In the genomic region with DNA sequence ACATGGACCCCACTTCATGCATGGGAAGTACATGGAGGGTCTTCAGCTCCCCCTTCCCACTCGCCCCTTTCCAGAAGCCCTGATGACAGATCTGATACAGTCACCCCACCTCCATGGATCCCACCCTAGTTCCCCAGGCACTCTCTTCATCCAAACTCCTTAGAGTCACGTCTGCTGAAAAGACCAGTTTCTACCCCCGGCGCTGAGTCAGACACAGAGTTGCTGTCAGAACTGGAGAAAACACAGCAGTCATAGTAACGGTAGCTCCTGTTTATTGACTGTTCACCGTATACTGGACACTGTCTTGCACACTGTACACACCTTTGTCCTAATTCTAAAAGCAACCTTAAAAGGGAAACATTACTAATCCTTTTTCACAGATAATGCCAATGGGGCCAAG, we compare ENCODE assay signal across 16 cellular contexts. TPM values are rescaled to one million over a fixed set of nuclear protein-coding genes. Genes with fewer than 3 reads are reported as not detected.
DNase-seq lines count a peak whose midpoint lies in the region; ATAC-seq and TF ChIP-seq lines count a peak whose summit lies in the region.
"Had no signal": no experiment of that assay in that cellular context is flagged by ENCODE, and none has a peak within 500 bp of the region (broad histone marks: within the 10 kb centered on the region; RNA-seq: fewer than 3 reads in every experiment).

No MANE protein-coding gene starts in this region.

- POLR2A ChIA-PET in MCF 10A (lab: Yijun Ruan, JAX): interaction anchor here (0.7 to 3.7 kb wide), 7 partner anchors 9 to 333 kb away, joined by 3 to 27 read pairs (median 4); a partner anchor contains a TSS

- no peaks in the 10 kb centered on the region for H3K36me3 Mint-ChIP-seq in activated naive CD8-positive, alpha-beta T cell treated with anti-CD3 and anti-CD28 coated beads, Interleukin-2, amount 50 U/mL, for 24 hours (ENCODE audit: low read depth)
- H3K36me3 Mint-ChIP-seq in activated naive CD8-positive, alpha-beta T cell treated with anti-CD3 and anti-CD28 coated beads for 36 hours: no peaks in the 10 kb centered on the region
- H3K36me3 Mint-ChIP-seq in MCF 10A (ENCODE audit: insufficient read depth, unreplicated experiment): no peaks in the 10 kb centered on the region
- H3K36me3 Mint-ChIP-seq in T-helper 17 cell (ENCODE audit: low read depth): no peaks in the 10 kb centered on the region

- no peak for TF ChIP-seq CTCF in MCF 10A (IDR thresholded peaks at IDR 0.05; ENCODE audit: unreplicated experiment)

- intact Hi-C loops in MCF 10A (cut with micrococcal nuclease): loop anchor here (5.0 kb wide), 1 partner anchor 44 kb away; no protein-coding TSS in a partner anchor
- intact Hi-C loops in cardiac septum (cut with DNase I): no loop called here

- peaks cover 5% of the 10 kb centered on the region for H3K4me1 Mint-ChIP-seq in activated naive CD8-positive, alpha-beta T cell treated with anti-CD3 and anti-CD28 coated beads, Interleukin-2, amount 50 U/mL, for 24 hours
- peaks cover 4% of the 10 kb centered on the region for H3K4me1 Mint-ChIP-seq in activated naive CD8-positive, alpha-beta T cell treated with anti-CD3 and anti-CD28 coated beads for 36 hours
- H3K4me1 Mint-ChIP-seq in MCF 10A (ENCODE audit: insufficient read depth, unreplicated experiment): peaks cover 34% of the 10 kb centered on the region
- H3K4me1 Mint-ChIP-seq in T-helper 17 cell: peaks cover 3% of the 10 kb centered on the region

- H3K4me3 Mint-ChIP-seq in activated naive CD8-positive, alpha-beta T cell treated with anti-CD3 and anti-CD28 coated beads, Interleukin-2, amount 50 U/mL, for 24 hours: no peak overlapping the region
- no peak overlapping the region for H3K4me3 Mint-ChIP-seq in activated naive CD8-positive, alpha-beta T cell treated with anti-CD3 and anti-CD28 coated beads for 36 hours
- H3K4me3 Mint-ChIP-seq in MCF 10A (ENCODE audit: unreplicated experiment): no peak overlapping the region
- no peak overlapping the region for H3K4me3 Mint-ChIP-seq in T-helper 17 cell

- no peaks in the 10 kb centered on the region for H3K9me3 ChIP-seq in T-helper 17 cell (ENCODE audit: control insufficient read depth, low read length, poor library complexity, severe bottlenecking)
- H3K9me3 ChIP-seq: MG63, ovary, upper lobe of left lung had no signal

- no TSS peak for BruUV-seq in MCF 10A (replicated peaks; lab: Mats Ljungman, UMichigan)

- peaks cover 9% of the 10 kb centered on the region for H3K27me3 Mint-ChIP-seq in activated naive CD8-positive, alpha-beta T cell treated with anti-CD3 and anti-CD28 coated beads, Interleukin-2, amount 50 U/mL, for 24 hours
- H3K27me3 Mint-ChIP-seq in activated naive CD8-positive, alpha-beta T cell treated with anti-CD3 and anti-CD28 coated beads for 36 hours: peaks cover 10% of the 10 kb centered on the region
- H3K27me3 Mint-ChIP-seq in MCF 10A (ENCODE audit: insufficient read depth, unreplicated experiment) (no peaks in the 10 kb centered on the region), T-helper 17 cell (peaks cover 59% of the 10 kb centered on the region)

- CTCF ChIA-PET in MCF 10A (lab: Yijun Ruan, JAX): interaction anchor here (0.5 to 0.9 kb wide), 4 partner anchors 44 to 87 kb away, joined by 3 to 4 read pairs (median 3); no protein-coding TSS in a partner anchor

- no peaks in the 10 kb centered on the region for H3K9me3 Mint-ChIP-seq in activated naive CD8-positive, alpha-beta T cell treated with anti-CD3 and anti-CD28 coated beads, Interleukin-2, amount 50 U/mL, for 24 hours
- no peaks in the 10 kb centered on the region for H3K9me3 Mint-ChIP-seq in activated naive CD8-positive, alpha-beta T cell treated with anti-CD3 and anti-CD28 coated beads for 36 hours
- no peaks in the 10 kb centered on the region for H3K9me3 Mint-ChIP-seq in MCF 10A (ENCODE audit: unreplicated experiment)

- DNase-seq in activated naive CD8-positive, alpha-beta T cell treated with anti-CD3 and anti-CD28 coated beads, Interleukin-2, amount 50 U/mL, for 24 hours: no peak
- DNase-seq in activated naive CD8-positive, alpha-beta T cell treated with anti-CD3 and anti-CD28 coated beads for 36 hours: no peak
- DNase-seq in HPDE6-E6E7 (ENCODE audit: extremely low spot score) (peak; percentile 70), MCF 10A (ENCODE audit: unreplicated experiment) (peak; percentile 68), GDM1 (lab: John Stamatoyannopoulos, UW) (no peak), cardiac septum (ENCODE audit: low spot score) (no peak), HCEC 1CT (no peak), T-helper 17 cell (no peak)
- DNase-seq: ACHN; activated naive CD4-positive, alpha-beta T cell; erythroblast; MG63; midbrain; ovary; upper lobe of left lung had no signal

- peak; percentile 22 for ATAC-seq in activated naive CD8-positive, alpha-beta T cell treated with anti-CD3 and anti-CD28 coated beads, Interleukin-2, amount 50 U/mL, for 24 hours
- ATAC-seq in T-helper 17 cell: no peak

- no peak overlapping the region for H3K27ac Mint-ChIP-seq in activated naive CD8-positive, alpha-beta T cell treated with anti-CD3 and anti-CD28 coated beads, Interleukin-2, amount 50 U/mL, for 24 hours
- no peak overlapping the region for H3K27ac Mint-ChIP-seq in activated naive CD8-positive, alpha-beta T cell treated with anti-CD3 and anti-CD28 coated beads for 36 hours
- H3K27ac Mint-ChIP-seq in MCF 10A (ENCODE audit: low read depth, unreplicated experiment) (peak overlapping the region; percentile 75), T-helper 17 cell (no peak overlapping the region)

RNA-seq across cellular contexts. Expression of a gene that starts 29.1 kb away (rescaled TPM):
- total RNA-seq in activated naive CD8-positive, alpha-beta T cell treated with anti-CD3 and anti-CD28 coated beads for 36 hours: not detected
- total RNA-seq in MCF 10A (2022) (0.28 and 0.96 TPM in 2 replicates), cardiac septum (not detected), T-helper 17 cell (not detected)
- total RNA-seq: OCI-LY7 had no signal

RNA-seq across cellular contexts. Expression of a gene that starts 58.5 kb away (rescaled TPM):
- total RNA-seq in activated naive CD8-positive, alpha-beta T cell treated with anti-CD3 and anti-CD28 coated beads for 36 hours: under 1 TPM; 0.14 to 0.23 TPM
- total RNA-seq in MCF 10A (2022) (0.47 and 1.3 TPM in 2 replicates), cardiac septum (0.16 TPM), T-helper 17 cell (1 to 10 TPM; 2.0 to 2.4 TPM)
- total RNA-seq: OCI-LY7 had no signal

Comparison
In these comparisons a context has a peak if more than half of its experiments do, and no peak if none do; other contexts are left out.
1. DNase-seq: peak in HPDE6-E6E7 (single experiment) and MCF 10A (single experiment); none in activated naive CD8-positive, alpha-beta T cell treated with anti-CD3 and anti-CD28 coated beads, Interleukin-2, amount 50 U/mL, for 24 hours (single experiment), activated naive CD8-positive, alpha-beta T cell treated with anti-CD3 and anti-CD28 coated beads for 36 hours (single experiment), GDM1 (single experiment), cardiac septum (single experiment), HCEC 1CT (single experiment) and T-helper 17 cell (0 of 3).